ENCODE assay signal across 25 cellular contexts in genomic region chr2:99653433-99653832, GRCh38.
DNase-seq lines count a peak whose midpoint lies in the region; ATAC-seq and TF ChIP-seq lines count a peak whose summit lies in the region.
"Had no signal": no experiment of that assay in that cellular context is flagged by ENCODE, and none has a peak within 500 bp of the region (broad histone marks: within the 10 kb centered on the region; RNA-seq: fewer than 3 reads in every experiment).

No MANE protein-coding gene starts in this region.

- peaks cover 26% of the 10 kb centered on the region for H3K9me1 ChIP-seq in IMR-90 (ENCODE audit: insufficient read depth, low read length)

- no TSS peak for BruUV-seq in IMR-90 (replicated peaks; lab: Mats Ljungman, UMichigan)
- no TSS peak for BruUV-seq in PC-3 (replicated peaks; lab: Mats Ljungman, UMichigan)

- no peak overlapping the region; the same call in 1 of the 2 replicates for H3K23ac ChIP-seq in IMR-90 (ENCODE audit: low read depth, low read length)

- no peaks in the 10 kb centered on the region for H3K9me3 ChIP-seq in BE2C
- H3K9me3 ChIP-seq in IMR-90 (ENCODE audit: control insufficient read depth, insufficient read depth, low read length), result no peaks in the 10 kb centered on the region
- H3K9me3 ChIP-seq in PC-3 (ENCODE audit: low read length), result no peaks in the 10 kb centered on the region
- H3K9me3 ChIP-seq: BLaER1 had no signal

- H3K4me1 ChIP-seq in BE2C (peaks cover 12% of the 10 kb centered on the region), IMR-90 (ENCODE audit: control insufficient read depth, insufficient read depth, low read length) (peaks cover 32% of the 10 kb centered on the region), PC-3 (ENCODE audit: insufficient read depth, low read length) (no peaks in the 10 kb centered on the region)

- WGBS in IMR-90 (ENCODE audit: extremely low coverage in 2 of 2, insufficient read length in 1 of 2), 2 experiments, result 100% methylated on average over 3 of the region's 9 CpGs; no CpG with 5 or more reads in 1 of the 2 experiments

- no peak overlapping the region for H3K27ac ChIP-seq in IMR-90 (ENCODE audit: insufficient read depth, low read length)
- no peak overlapping the region for H3K27ac ChIP-seq in PC-3 (ENCODE audit: low read length)
- H3K27ac ChIP-seq: BLaER1, HL-60 had no signal

- H4K5ac ChIP-seq in IMR-90 (ENCODE audit: low read depth, low read length), result no peak overlapping the region

- TF ChIP-seq RAD21 in IMR-90 (IDR thresholded peaks at IDR 0.05; ENCODE audit: low read length), result no peak

- H4K91ac ChIP-seq in IMR-90 (ENCODE audit: insufficient read depth, low read depth, low read length), result peak overlapping the region; percentile 70; the same call in 1 of the 2 replicates

- peak overlapping the region; percentile 26; the same call in 1 of the 2 replicates for H2BK120ac ChIP-seq in IMR-90 (ENCODE audit: low read depth, low read length)

- H4K20me1 ChIP-seq in IMR-90 (ENCODE audit: insufficient read depth, low read length) (0 out of 2 replicates have a peak, but pooled peaks cover 3% of the 10 kb centered on the region), PC-3 (ENCODE audit: low read length) (no peaks in the 10 kb centered on the region)
- H4K20me1 ChIP-seq: BLaER1 had no signal

- no peaks in the 10 kb centered on the region for H3F3A ChIP-seq in PC-3 (ENCODE audit: low read length, unreplicated experiment)

- H3K9me2 ChIP-seq in PC-3 (replicated peaks; ENCODE audit: low read length), result no peaks in the 10 kb centered on the region

- H3K27ac Mint-ChIP-seq in naive B cell, result peak overlapping the region in 4 of 6 donors; percentile 14 to 72 (median 38)
- no peak overlapping the region for H3K27ac Mint-ChIP-seq in activated naive CD4-positive, alpha-beta T cell treated with anti-CD3 and anti-CD28 coated beads, Interleukin-2, amount 50 U/mL, for 72 hours
- H3K27ac Mint-ChIP-seq: CD4-positive, alpha-beta T cell; HFFc6; IgD-negative memory B cell; T-helper 1 cell treated with Interleukin-12 subunit alpha and Interleukin-12 subunit beta and Interleukin-4 antibody, amounts not matched to agents 30 μg/mL and 1 μg/mL, for 36 hours had no signal

- peak overlapping the region; percentile 84; the same call in 1 of the 2 replicates for H2AK5ac ChIP-seq in IMR-90 (ENCODE audit: low read depth, low read length)

- peaks cover 47 to 68% of the 10 kb centered on the region in 2 donors for H3K36me3 Mint-ChIP-seq in naive B cell
- H3K36me3 Mint-ChIP-seq in activated naive CD4-positive, alpha-beta T cell treated with anti-CD3 and anti-CD28 coated beads, Interleukin-2, amount 50 U/mL, for 72 hours, result no peaks in the 10 kb centered on the region

- H3K9ac ChIP-seq in IMR-90 (ENCODE audit: low read depth, low read length) (no peak overlapping the region), PC-3 (ENCODE audit: low read length) (no peak overlapping the region)
- H3K9ac ChIP-seq: BLaER1 had no signal

- peak overlapping the region; percentile 54 for H3K18ac ChIP-seq in IMR-90 (ENCODE audit: low read depth, low read length)

- H3K4me2 ChIP-seq in IMR-90 (ENCODE audit: low read depth, low read length) (no peak overlapping the region), PC-3 (ENCODE audit: low read length) (no peak overlapping the region)
- H3K4me2 ChIP-seq: BLaER1 had no signal

- peaks cover 0 to 3% (median 0%) of the 10 kb centered on the region in 7 donors for H3K9me3 Mint-ChIP-seq in naive B cell
- H3K9me3 Mint-ChIP-seq in activated naive CD4-positive, alpha-beta T cell treated with anti-CD3 and anti-CD28 coated beads, Interleukin-2, amount 50 U/mL, for 72 hours, result peaks cover 0 to 4% of the 10 kb centered on the region in 2 donors
- H3K9me3 Mint-ChIP-seq: CD4-positive, alpha-beta T cell; HFFc6; IgD-negative memory B cell; T-helper 1 cell treated with Interleukin-12 subunit alpha and Interleukin-12 subunit beta and Interleukin-4 antibody, amounts not matched to agents 30 μg/mL and 1 μg/mL, for 36 hours had no signal

- H3K14ac ChIP-seq in IMR-90 (replicated peaks; ENCODE audit: low read depth, low read length), result 0 out of 2 replicates have a peak overlapping the region, but pooled peaks have one; percentile 18

- H3K56ac ChIP-seq in IMR-90 (ENCODE audit: extremely low read depth, insufficient read depth, low read length), result no peak overlapping the region

- TF ChIP-seq POLR2A in IMR-90 (IDR thresholded peaks at IDR 0.05; ENCODE audit: low read depth, low read length), result no peak

- H3K36me3 ChIP-seq in BE2C (no peaks in the 10 kb centered on the region), IMR-90 (ENCODE audit: control insufficient read depth, insufficient read depth, low read length) (no peaks in the 10 kb centered on the region), PC-3 (ENCODE audit: low read depth, low read length) (no peaks in the 10 kb centered on the region)
- H3K36me3 ChIP-seq: BLaER1 had no signal

- ATAC-seq in IMR-90 (ENCODE audit: low read depth) (no peak), naive B cell (ENCODE audit: low read depth in 2 of 2) (no peak), PC-3 (no peak), GM21367 (IDR thresholded peaks at IDR 0.05; ENCODE audit: unreplicated experiment) (no peak)
- ATAC-seq in activated naive CD4-positive, alpha-beta T cell treated with anti-CD3 and anti-CD28 coated beads, Interleukin-2, amount 50 U/mL, for 72 hours, result no peak
- ATAC-seq: GM12878 had no signal

- H3K4me3 Mint-ChIP-seq in naive B cell, result no peak overlapping the region
- H3K4me3 Mint-ChIP-seq: CD4-positive, alpha-beta T cell; HFFc6; IgD-negative memory B cell; T-helper 1 cell treated with Interleukin-12 subunit alpha and Interleukin-12 subunit beta and Interleukin-4 antibody, amounts not matched to agents 30 μg/mL and 1 μg/mL, for 36 hours had no signal

- peaks cover 2 to 3% of the 10 kb centered on the region in 2 experiments; a peak in 1 of 4 replicates for H3K79me1 ChIP-seq in IMR-90 (ENCODE audit: low read depth in 1 of 2, low read length in 2 of 2)

- H2AK9ac ChIP-seq in IMR-90 (replicated peaks; ENCODE audit: low read depth, low read length, poor library complexity), result no peak overlapping the region

- in situ Hi-C loops in IMR-90 (cut with MboI; ENCODE audit: low sequenced_read_pairs), result no loop called here

- no peak overlapping the region for H3K4me3 ChIP-seq in BE2C (ENCODE audit: low read depth, low read length)
- no peak overlapping the region for H3K4me3 ChIP-seq in IMR-90 (ENCODE audit: insufficient read depth, low read depth, low read length)
- H3K4me3 ChIP-seq in PC-3 (ENCODE audit: low read length), result no peak overlapping the region
- H3K4me3 ChIP-seq: BLaER1, GM12878 had no signal

- intact Hi-C loops in IMR-90 (cut with micrococcal nuclease) (no loop called here), PC-3 (cut with micrococcal nuclease) (no loop called here)

- no peak overlapping the region for H2BK5ac ChIP-seq in IMR-90 (ENCODE audit: low read depth, low read length, poor library complexity, severe bottlenecking)

- 0 out of 2 replicates have a peak, but pooled peaks have one; percentile 2 for TF ChIP-seq CTCF in BE2C (IDR thresholded peaks at IDR 0.05; ENCODE audit: low read depth, low read length)
- no peak for TF ChIP-seq CTCF in IMR-90 (conservative IDR thresholded peaks at IDR 0.05; ENCODE audit: low read depth, low read length)
- TF ChIP-seq CTCF in PC-3 (conservative IDR thresholded peaks at IDR 0.05; ENCODE audit: low read depth, low read length), result no peak

- POLR2A ChIA-PET in IMR-90 (lab: Charles Lee; ENCODE audit: unreplicated experiment) (no interaction called here), PC-3 (lab: Charles Lee; ENCODE audit: unreplicated experiment) (no interaction called here)

- H3K4me1 Mint-ChIP-seq in naive B cell, result peaks cover 6 to 31% (median 24%) of the 10 kb centered on the region in 3 donors

- no peaks in the 10 kb centered on the region for H3K79me2 ChIP-seq in PC-3 (ENCODE audit: low read length)

- H3K27me3 Mint-ChIP-seq in naive B cell, result no peaks in the 10 kb centered on the region
- H3K27me3 Mint-ChIP-seq: CD4-positive, alpha-beta T cell; IgD-negative memory B cell had no signal

- dilution Hi-C loops in IMR-90 (cut with HindIII; ENCODE audit: low sequenced_read_pairs, unreplicated experiment), result no loop called here

- CTCF ChIA-PET in IMR-90 (lab: Yijun Ruan, JAX) (interaction anchor here (0.6 kb wide), 1 partner anchor 588 kb away, joined by 5 read pairs; no protein-coding TSS in a partner anchor), PC-3 (lab: Charles Lee) (interaction anchor here (0.7 kb wide), 1 partner anchor 1025 kb away, joined by 13 read pairs; no protein-coding TSS in a partner anchor)

- peak overlapping the region; percentile 16 for H2BK20ac ChIP-seq in IMR-90 (ENCODE audit: low read depth, low read length)

- H2BK15ac ChIP-seq in IMR-90 (ENCODE audit: low read depth, low read length), result peak overlapping the region; percentile 89; the same call in 2 of the 3 replicates

- DNase-seq in BE2C (no peak), IMR-90 (no peak), RPMI8226 (peak; percentile 30), naive B cell (no peak), PC-3 (no peak), NCI-H69 (lab: John Stamatoyannopoulos, UW) (no peak)
- no peak for DNase-seq in activated naive CD4-positive, alpha-beta T cell treated with anti-CD3 and anti-CD28 coated beads, Interleukin-2, amount 50 U/mL, for 72 hours (ENCODE audit: low spot score in 2 of 2)
- DNase-seq: CD4-positive, alpha-beta T cell; COR-L47; DMS 273 treated with DMSO at 0.1 percent for 48 hours; DMS79 treated with DMSO at 0.1 percent for 48 hours; HFFc6; NCI-H1417; NCI-H1694 treated with DMSO at 0.1 percent for 48 hours; NCI-H2081 treated with DMSO at 0.1 percent for 48 hours; NCI-H2227 treated with DMSO at 0.1 percent for 48 hours; NCI-H524; NCI-H82; Right ventricle myocardium superior had no signal

- H2AFZ ChIP-seq in IMR-90 (replicated peaks; ENCODE audit: low read length, poor library complexity), result no peak overlapping the region
- H2AFZ ChIP-seq in PC-3 (ENCODE audit: low read length), result no peak overlapping the region

- H4K8ac ChIP-seq in IMR-90 (ENCODE audit: low read depth in 2 of 2, low read length in 2 of 2), result no peak overlapping the region

- H3K27me3 ChIP-seq in BE2C, result no peaks in the 10 kb centered on the region
- H3K27me3 ChIP-seq in IMR-90 (ENCODE audit: control insufficient read depth, insufficient read depth, low read length), result no peaks in the 10 kb centered on the region
- no peaks in the 10 kb centered on the region for H3K27me3 ChIP-seq in PC-3 (ENCODE audit: low read length)
- H3K27me3 ChIP-seq: BLaER1 had no signal

- H3K4ac ChIP-seq in IMR-90 (ENCODE audit: low read depth, low read length), result peak overlapping the region; percentile 50

TF ChIP-seq in IMR-90, 13 proteins besides CTCF, POLR2A, EP300 and RAD21 (continues in another document):
- no peak for TF ChIP-seq CHD1 (IDR thresholded peaks at IDR 0.05; ENCODE audit: low read depth, low read length)
- no peak for TF ChIP-seq BHLHE40 (IDR thresholded peaks at IDR 0.05; ENCODE audit: low read depth, low read length)
- no peak for TF ChIP-seq RFX5 (IDR thresholded peaks at IDR 0.05; ENCODE audit: low read depth, low read length)
- no peak for TF ChIP-seq NFE2L2 (IDR thresholded peaks at IDR 0.05; ENCODE audit: low read depth, low read length)

Comparison
In these comparisons a context has a peak if more than half of its experiments do, and no peak if none do; other contexts are left out.
1. H3K27ac Mint-ChIP-seq: peak in naive B cell (4 of 6); none in activated naive CD4-positive, alpha-beta T cell treated with anti-CD3 and anti-CD28 coated beads, Interleukin-2, amount 50 U/mL, for 72 hours (0 of 2).